In genomic region chr19:29872224-29872731, GRCh38 we compare ENCODE assay signal across 10 cellular contexts.
DNase-seq lines count a peak whose midpoint lies in the region; ATAC-seq and TF ChIP-seq lines count a peak whose summit lies in the region.
"Had no signal": no experiment of that assay in that cellular context is flagged by ENCODE, and none has a peak within 500 bp of the region (broad histone marks: within the 10 kb centered on the region; RNA-seq: fewer than 3 reads in every experiment).

No MANE protein-coding gene starts in this region.

- peaks cover 14% of the 10 kb centered on the region for H3K27me3 Mint-ChIP-seq in endothelial cell (ENCODE audit: unreplicated experiment)
- H3K27me3 Mint-ChIP-seq in activated CD8-positive, alpha-beta memory T cell treated with anti-CD3 and anti-CD28 coated beads, Interleukin-2, amount 10 ng/mL, durations not matched to agents 7 days and 5 days = peaks cover 30% of the 10 kb centered on the region

- intact Hi-C loops in ovary (cut with DNase I) = loop anchor here (5.0 to 10.0 kb wide), 7 partner anchors 95 to 257 kb away; no protein-coding TSS in a partner anchor

- H3K4me3 Mint-ChIP-seq in endothelial cell (ENCODE audit: unreplicated experiment) = no peak overlapping the region
- no peak overlapping the region for H3K4me3 Mint-ChIP-seq in activated CD8-positive, alpha-beta memory T cell treated with anti-CD3 and anti-CD28 coated beads, Interleukin-2, amount 10 ng/mL, durations not matched to agents 7 days and 5 days

- no peak for TF ChIP-seq POLR2A in ovary (IDR thresholded peaks at IDR 0.05)

- CTCF ChIA-PET in activated CD8-positive, alpha-beta memory T cell treated with anti-CD3 and anti-CD28 coated beads, Interleukin-2, amount 10 ng/mL, durations not matched to agents 7 days and 5 days (lab: Charles Lee) = interaction anchor here (0.7 to 9.8 kb wide), 28 partner anchors 9 to 161 kb away, joined by 3 to 92 read pairs (median 4); partner anchors contain the start of gene URI1

- H3K4me1 Mint-ChIP-seq in endothelial cell (ENCODE audit: unreplicated experiment) = peaks cover 4% of the 10 kb centered on the region
- H3K4me1 Mint-ChIP-seq in activated CD8-positive, alpha-beta memory T cell treated with anti-CD3 and anti-CD28 coated beads, Interleukin-2, amount 10 ng/mL, durations not matched to agents 7 days and 5 days = peaks cover 16% of the 10 kb centered on the region

- no peaks in the 10 kb centered on the region for H3K9me3 ChIP-seq in ovary
- H3K9me3 ChIP-seq: BE2C had no signal

- H3K4me3 ChIP-seq in ovary = no peak overlapping the region

- no peaks in the 10 kb centered on the region for H3K9me3 Mint-ChIP-seq in endothelial cell (ENCODE audit: unreplicated experiment)
- peaks cover 5% of the 10 kb centered on the region for H3K9me3 Mint-ChIP-seq in activated CD8-positive, alpha-beta memory T cell treated with anti-CD3 and anti-CD28 coated beads, Interleukin-2, amount 10 ng/mL, durations not matched to agents 7 days and 5 days (ENCODE audit: low read depth)

- no peak overlapping the region for H3K27ac Mint-ChIP-seq in endothelial cell (ENCODE audit: unreplicated experiment)
- no peak overlapping the region for H3K27ac Mint-ChIP-seq in activated CD8-positive, alpha-beta memory T cell treated with anti-CD3 and anti-CD28 coated beads, Interleukin-2, amount 10 ng/mL, durations not matched to agents 7 days and 5 days

- TF ChIP-seq EP300 in ovary (IDR thresholded peaks at IDR 0.05) = no peak

- peaks cover 2% of the 10 kb centered on the region for H3K4me1 ChIP-seq in ovary (ENCODE audit: insufficient read depth)
- H3K4me1 ChIP-seq: BE2C had no signal

- TF ChIP-seq CTCF in endothelial cell (IDR thresholded peaks at IDR 0.05; ENCODE audit: unreplicated experiment) (no peak), ovary (IDR thresholded peaks at IDR 0.05) (no peak)

- DNase-seq in NCI-H2171 treated with DMSO at 0.1 percent for 48 hours (lab: John Stamatoyannopoulos, UW) (peak; percentile 22), NCI-H2171 (lab: John Stamatoyannopoulos, UW) (no peak), NCI-H69 (lab: John Stamatoyannopoulos, UW) (peak; percentile 14), endothelial cell (ENCODE audit: low spot score) (peak; percentile 38), pons (ENCODE audit: low spot score) (peak; percentile 12), ovary (no peak)
- no peak for DNase-seq in activated CD8-positive, alpha-beta memory T cell treated with anti-CD3 and anti-CD28 coated beads, Interleukin-2, amount 10 ng/mL, durations not matched to agents 7 days and 5 days
- DNase-seq: BE2C, NCI-H774 had no signal

- H3K27ac ChIP-seq in ovary = no peak overlapping the region

- 6 to 10% (median 7%) methylated on average over 33 of the region's 33 CpGs for WGBS in ovary, 3 donors

- H3K36me3 ChIP-seq in ovary = no peaks in the 10 kb centered on the region
- H3K36me3 ChIP-seq: BE2C had no signal

- no peaks in the 10 kb centered on the region for H3K27me3 ChIP-seq in ovary
- H3K27me3 ChIP-seq: BE2C had no signal

- no peak for ATAC-seq in HG02678 (IDR thresholded peaks at IDR 0.05; ENCODE audit: unreplicated experiment)
- no peak for ATAC-seq in activated CD8-positive, alpha-beta memory T cell treated with anti-CD3 and anti-CD28 coated beads, Interleukin-2, amount 10 ng/mL, durations not matched to agents 7 days and 5 days

- no peaks in the 10 kb centered on the region for H3K36me3 Mint-ChIP-seq in endothelial cell (ENCODE audit: low read depth, unreplicated experiment)
- peaks cover 2% of the 10 kb centered on the region for H3K36me3 Mint-ChIP-seq in activated CD8-positive, alpha-beta memory T cell treated with anti-CD3 and anti-CD28 coated beads, Interleukin-2, amount 10 ng/mL, durations not matched to agents 7 days and 5 days

Comparison
In these comparisons a context has a peak if more than half of its experiments do, and no peak if none do; other contexts are left out.
1. DNase-seq: peak in NCI-H2171 treated with DMSO at 0.1 percent for 48 hours (single experiment), NCI-H69 (single experiment), endothelial cell (single experiment) and pons (single experiment); none in NCI-H2171 (single experiment), ovary (0 of 5) and activated CD8-positive, alpha-beta memory T cell treated with anti-CD3 and anti-CD28 coated beads, Interleukin-2, amount 10 ng/mL, durations not matched to agents 7 days and 5 days (single experiment).